In genomic region chr15:73052679-73053397, GRCh38 we compare ENCODE assay signal across 8 cellular contexts. TPM values are rescaled to one million over a fixed set of nuclear protein-coding genes. Genes with fewer than 3 reads are reported as not detected.
DNase-seq lines count a peak whose midpoint lies in the region; ATAC-seq and TF ChIP-seq lines count a peak whose summit lies in the region.

No MANE protein-coding gene starts in this region.

- peaks cover 35% of the 10 kb centered on the region for H3K27me3 Mint-ChIP-seq in stimulated activated naive CD8-positive, alpha-beta T cell treated with anti-CD3 and anti-CD28 coated beads, Interleukin-15, Interleukin-2, amounts not matched to agents 100 ng/mL and 50 ng/mL, for 24 hours

- peak; percentile 32 for ATAC-seq in HG02884 (IDR thresholded peaks at IDR 0.05; ENCODE audit: unreplicated experiment)

- H3K4me3 ChIP-seq in epithelial cell of proximal tubule (ENCODE audit: low read depth, low read length) = peak overlapping the region; percentile 75

- no peaks in the 10 kb centered on the region for H3K36me3 Mint-ChIP-seq in stimulated activated naive CD8-positive, alpha-beta T cell treated with anti-CD3 and anti-CD28 coated beads, Interleukin-15, Interleukin-2, amounts not matched to agents 100 ng/mL and 50 ng/mL, for 24 hours (ENCODE audit: low read depth)

- H3K27ac Mint-ChIP-seq in stimulated activated naive CD8-positive, alpha-beta T cell treated with anti-CD3 and anti-CD28 coated beads, Interleukin-15, Interleukin-2, amounts not matched to agents 100 ng/mL and 50 ng/mL, for 24 hours = no peak overlapping the region

- no peaks in the 10 kb centered on the region for H3K9me3 Mint-ChIP-seq in stimulated activated naive CD8-positive, alpha-beta T cell treated with anti-CD3 and anti-CD28 coated beads, Interleukin-15, Interleukin-2, amounts not matched to agents 100 ng/mL and 50 ng/mL, for 24 hours

- TF ChIP-seq CTCF in GM10266 (IDR thresholded peaks at IDR 0.05; ENCODE audit: control insufficient read depth, insufficient read depth, low read depth, missing control alignments) (peak; percentile 45), epithelial cell of proximal tubule (conservative IDR thresholded peaks at IDR 0.05; ENCODE audit: low read depth, low read length) (peak; percentile 46)

- H3K4me3 Mint-ChIP-seq in stimulated activated naive CD8-positive, alpha-beta T cell treated with anti-CD3 and anti-CD28 coated beads, Interleukin-15, Interleukin-2, amounts not matched to agents 100 ng/mL and 50 ng/mL, for 24 hours = peak overlapping the region; percentile 82

- DNase-seq in GM10266 (ENCODE audit: extremely low spot score) = peak; percentile 44
- peak; percentile 20 for DNase-seq in NCI-H510A treated with DMSO at 0.1 percent for 48 hours (lab: John Stamatoyannopoulos, UW)
- DNase-seq in activated CD8-positive, alpha-beta memory T cell treated with anti-CD3 and anti-CD28 coated beads for 48 hours (ENCODE audit: low read depth in 2 of 3, low spot score in 2 of 3) = peak in 2 of 3 experiments; percentile 1 to 2
- DNase-seq in epithelial cell of proximal tubule (ENCODE audit: low read depth) = no peak
- peak; percentile 36 for DNase-seq in middle frontal gyrus (ENCODE audit: extremely low spot score, low spot score)
- no peak for DNase-seq in SIG-M5 treated with dmso at 0.1 percent for 504 hours (lab: John Stamatoyannopoulos, UW; ENCODE audit: unreplicated experiment)

- peaks cover 14% of the 10 kb centered on the region for H3K4me1 Mint-ChIP-seq in stimulated activated naive CD8-positive, alpha-beta T cell treated with anti-CD3 and anti-CD28 coated beads, Interleukin-15, Interleukin-2, amounts not matched to agents 100 ng/mL and 50 ng/mL, for 24 hours (ENCODE audit: low read depth)

RNA-seq across cellular contexts. Expression of gene NEO1, which starts 0.6 kb away (rescaled TPM):
- 15.3 and 31.0 TPM in 2 replicates for total RNA-seq in epithelial cell of proximal tubule

Comparison
In these comparisons a context has a peak if more than half of its experiments do, and no peak if none do; other contexts are left out.
1. DNase-seq: peak in GM10266 (single experiment), NCI-H510A treated with DMSO at 0.1 percent for 48 hours (single experiment), activated CD8-positive, alpha-beta memory T cell treated with anti-CD3 and anti-CD28 coated beads for 48 hours (2 of 3) and middle frontal gyrus (single experiment); none in epithelial cell of proximal tubule (single experiment) and SIG-M5 treated with dmso at 0.1 percent for 504 hours (single experiment).